Comparison of ENCODE assay signal across 8 cellular contexts in genomic region chr13:113275387-113275786, GRCh38. TPM values are rescaled to one million over a fixed set of nuclear protein-coding genes. Genes with fewer than 3 reads are reported as not detected.
DNase-seq lines count a peak whose midpoint lies in the region; ATAC-seq and TF ChIP-seq lines count a peak whose summit lies in the region.

No MANE protein-coding gene starts in this region.

- H2AFZ ChIP-seq in PC-3 (ENCODE audit: low read length) = no peak overlapping the region

- no peak for TF ChIP-seq CTCF in HEK293 (tag by site-specific recombination; IDR thresholded peaks at IDR 0.05)
- TF ChIP-seq CTCF in PC-3 (conservative IDR thresholded peaks at IDR 0.05; ENCODE audit: low read depth, low read length) = peak; percentile 63

- H3K27ac Mint-ChIP-seq in stimulated activated naive CD8-positive, alpha-beta T cell treated with anti-CD3 and anti-CD28 coated beads, Interleukin-15, amount 100 ng/mL, for 72 hours = peak overlapping the region in 1 of 2 donors; percentile 19

- H3K27me3 Mint-ChIP-seq in stimulated activated naive CD8-positive, alpha-beta T cell treated with anti-CD3 and anti-CD28 coated beads, Interleukin-15, amount 100 ng/mL, for 72 hours = peaks cover 30% of the 10 kb centered on the region

- BruUV-seq in PC-3 (replicated peaks; lab: Mats Ljungman, UMichigan) = no TSS peak

- H3K4me1 Mint-ChIP-seq in stimulated activated naive CD8-positive, alpha-beta T cell treated with anti-CD3 and anti-CD28 coated beads, Interleukin-15, amount 100 ng/mL, for 72 hours = no peaks in the 10 kb centered on the region

- ATAC-seq in PC-3 = peak; percentile 91
- peak; percentile 87 for ATAC-seq in stimulated activated naive CD8-positive, alpha-beta T cell treated with anti-CD3 and anti-CD28 coated beads, Interleukin-15, amount 100 ng/mL, for 72 hours
- ATAC-seq in HG02973 (IDR thresholded peaks at IDR 0.05; ENCODE audit: unreplicated experiment) = no peak
- no peak for ATAC-seq in GM21825 (IDR thresholded peaks at IDR 0.05; ENCODE audit: unreplicated experiment)

- H3K27me3 ChIP-seq in PC-3 (ENCODE audit: low read length) = no peaks in the 10 kb centered on the region

- no peak overlapping the region for H3K27ac ChIP-seq in HEK293 (ENCODE audit: extremely low read depth, low read depth, low read length)
- H3K27ac ChIP-seq in PC-3 (ENCODE audit: low read length) = no peak overlapping the region

- POLR2A ChIA-PET in HEK293 (lab: Yijun Ruan, JAX) = interaction anchor here (0.7 kb wide), 1 partner anchor 45 kb away, joined by 5 read pairs; no protein-coding TSS in a partner anchor
- POLR2A ChIA-PET in PC-3 (lab: Charles Lee; ENCODE audit: unreplicated experiment) = no interaction called here

- intact Hi-C loops in PC-3 (cut with micrococcal nuclease) = loop anchor here (1.0 kb wide), 1 partner anchor 98 kb away; no protein-coding TSS in a partner anchor

- no peaks in the 10 kb centered on the region for H4K20me1 ChIP-seq in PC-3 (ENCODE audit: low read length)

- H3K4me3 Mint-ChIP-seq in stimulated activated naive CD8-positive, alpha-beta T cell treated with anti-CD3 and anti-CD28 coated beads, Interleukin-15, amount 100 ng/mL, for 72 hours = no peak overlapping the region

- H3K4me2 ChIP-seq in PC-3 (ENCODE audit: low read length) = no peak overlapping the region

- no peak overlapping the region for H3K9ac ChIP-seq in PC-3 (ENCODE audit: low read length)

- H3K9me2 ChIP-seq in PC-3 (replicated peaks; ENCODE audit: low read length) = no peaks in the 10 kb centered on the region

- H3F3A ChIP-seq in PC-3 (ENCODE audit: low read length, unreplicated experiment) = no peaks in the 10 kb centered on the region

- no peaks in the 10 kb centered on the region for H3K36me3 ChIP-seq in HEK293 (ENCODE audit: control insufficient read depth in 2 of 2, insufficient read depth in 1 of 2, low read length in 2 of 2)
- no peaks in the 10 kb centered on the region for H3K36me3 ChIP-seq in PC-3 (ENCODE audit: low read depth, low read length)

- DNase-seq in COR-L47 (lab: John Stamatoyannopoulos, UW) (peak; percentile 50), PC-3 (peak; percentile 69), astrocyte of the hippocampus (ENCODE audit: low read depth, low spot score) (peak; percentile 79), kidney tubule cell (ENCODE audit: low spot score) (peak; percentile 88)
- peak; percentile 29 to 39 for DNase-seq in stimulated activated naive CD8-positive, alpha-beta T cell treated with anti-CD3 and anti-CD28 coated beads, Interleukin-15, amount 100 ng/mL, for 72 hours

- H3K9me3 Mint-ChIP-seq in stimulated activated naive CD8-positive, alpha-beta T cell treated with anti-CD3 and anti-CD28 coated beads, Interleukin-15, amount 100 ng/mL, for 72 hours = no peaks in the 10 kb centered on the region

- no peak overlapping the region for H3K4me3 ChIP-seq in HEK293 (ENCODE audit: low read depth, low read length)
- H3K4me3 ChIP-seq in PC-3 (ENCODE audit: low read length) = no peak overlapping the region

- H3K4me1 ChIP-seq in HEK293 (ENCODE audit: control insufficient read depth, insufficient read depth, low read length) (no peaks in the 10 kb centered on the region), PC-3 (ENCODE audit: insufficient read depth, low read length) (peaks cover 7% of the 10 kb centered on the region; the same call in 1 of the 2 replicates)

- CTCF ChIA-PET in HEK293 (lab: Yijun Ruan, JAX) = interaction anchor here (0.7 to 1.5 kb wide), 5 partner anchors 11 to 116 kb away, joined by 3 to 5 read pairs (median 4); no protein-coding TSS in a partner anchor
- CTCF ChIA-PET in PC-3 (lab: Charles Lee) = no interaction called here

- no peaks in the 10 kb centered on the region for H3K79me2 ChIP-seq in PC-3 (ENCODE audit: low read length)

- H3K9me3 ChIP-seq in HEK293 (ENCODE audit: control insufficient read depth, insufficient read depth, low read depth, low read length) = no peaks in the 10 kb centered on the region
- no peaks in the 10 kb centered on the region for H3K9me3 ChIP-seq in PC-3 (ENCODE audit: low read length)

TF ChIP-seq in HEK293, 187 proteins besides CTCF, POLR2A, EP300 and RAD21 (continues in another document):
- TF ChIP-seq WT1 (tag by site-specific recombination; IDR thresholded peaks at IDR 0.05) (no peak), PRDM10 (tag by site-specific recombination; IDR thresholded peaks at IDR 0.05) (no peak), YY2 (tag by site-specific recombination; IDR thresholded peaks at IDR 0.05) (no peak), ZSCAN30 (tag by site-specific recombination; IDR thresholded peaks at IDR 0.05) (no peak), ZNF362 (tag by site-specific recombination; IDR thresholded peaks at IDR 0.05) (0 out of 2 replicates have a peak, but pooled peaks have one; percentile 61), ZNF302 (tag by site-specific recombination; IDR thresholded peaks at IDR 0.05; ENCODE audit: low read depth) (no peak), ZNF600 (tag by site-specific recombination; IDR thresholded peaks at IDR 0.05) (peak; percentile 61; the same call in 1 of the 2 replicates), ZNF658 (tag by site-specific recombination; IDR thresholded peaks at IDR 0.05) (no peak), ZNF112 (tag by site-specific recombination; IDR thresholded peaks at IDR 0.05) (no peak), ZNF292 (tag by site-specific recombination; IDR thresholded peaks at IDR 0.05; ENCODE audit: borderline replicate concordance, low read depth) (no peak), KLF7 (tag by site-specific recombination; IDR thresholded peaks at IDR 0.05; ENCODE audit: borderline replicate concordance) (no peak), ZNF266 (tag by site-specific recombination; IDR thresholded peaks at IDR 0.05; ENCODE audit: low read depth) (no peak), FEZF1 (tag by site-specific recombination; IDR thresholded peaks at IDR 0.05) (peak; percentile 39; the same call in 1 of the 2 replicates), TCF7L2 (IDR thresholded peaks at IDR 0.05; ENCODE audit: borderline replicate concordance, low read depth, low read length) (no peak), MEIS1 (CRISPR knock-in tag; IDR thresholded peaks at IDR 0.05; ENCODE audit: borderline replicate concordance) (no peak), ATF2 (tag by site-specific recombination; IDR thresholded peaks at IDR 0.05; ENCODE audit: low read depth) (no peak), ZNF548 (tag by site-specific recombination; IDR thresholded peaks at IDR 0.05) (no peak)
- TF ChIP-seq, protein P1, sequence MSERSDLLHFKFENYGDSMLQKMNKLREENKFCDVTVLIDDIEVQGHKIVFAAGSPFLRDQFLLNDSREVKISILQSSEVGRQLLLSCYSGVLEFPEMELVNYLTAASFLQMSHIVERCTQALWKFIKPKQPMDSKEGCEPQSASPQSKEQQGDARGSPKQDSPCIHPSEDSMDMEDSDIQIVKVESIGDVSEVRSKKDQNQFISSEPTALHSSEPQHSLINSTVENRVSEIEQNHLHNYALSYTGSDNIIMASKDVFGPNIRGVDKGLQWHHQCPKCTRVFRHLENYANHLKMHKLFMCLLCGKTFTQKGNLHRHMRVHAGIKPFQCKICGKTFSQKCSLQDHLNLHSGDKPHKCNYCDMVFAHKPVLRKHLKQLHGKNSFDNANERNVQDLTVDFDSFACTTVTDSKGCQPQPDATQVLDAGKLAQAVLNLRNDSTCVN (tag by site-specific recombination; optimal IDR thresholded peaks at IDR 0.05) = no peak

RNA-seq across cellular contexts. Expression of gene LAMP1, which starts 21.7 kb away (rescaled TPM):
- total RNA-seq in PC-3 (2014; rRNA removed) = 110 and 111 TPM in 2 replicates

Comparison
In these comparisons a context has a peak if more than half of its experiments do, and no peak if none do; other contexts are left out.
1. DNase-seq: peak in every context shown above with its lines; median percentile 88 in kidney tubule cell; 79 in astrocyte of the hippocampus; 69 in PC-3; 50 in COR-L47; 34 in stimulated activated naive CD8-positive, alpha-beta T cell treated with anti-CD3 and anti-CD28 coated beads, Interleukin-15, amount 100 ng/mL, for 72 hours.
2. ATAC-seq: peak in PC-3 (single experiment) and stimulated activated naive CD8-positive, alpha-beta T cell treated with anti-CD3 and anti-CD28 coated beads, Interleukin-15, amount 100 ng/mL, for 72 hours (single experiment); none in HG02973 (single experiment) and GM21825 (single experiment).